In the genomic region with DNA sequence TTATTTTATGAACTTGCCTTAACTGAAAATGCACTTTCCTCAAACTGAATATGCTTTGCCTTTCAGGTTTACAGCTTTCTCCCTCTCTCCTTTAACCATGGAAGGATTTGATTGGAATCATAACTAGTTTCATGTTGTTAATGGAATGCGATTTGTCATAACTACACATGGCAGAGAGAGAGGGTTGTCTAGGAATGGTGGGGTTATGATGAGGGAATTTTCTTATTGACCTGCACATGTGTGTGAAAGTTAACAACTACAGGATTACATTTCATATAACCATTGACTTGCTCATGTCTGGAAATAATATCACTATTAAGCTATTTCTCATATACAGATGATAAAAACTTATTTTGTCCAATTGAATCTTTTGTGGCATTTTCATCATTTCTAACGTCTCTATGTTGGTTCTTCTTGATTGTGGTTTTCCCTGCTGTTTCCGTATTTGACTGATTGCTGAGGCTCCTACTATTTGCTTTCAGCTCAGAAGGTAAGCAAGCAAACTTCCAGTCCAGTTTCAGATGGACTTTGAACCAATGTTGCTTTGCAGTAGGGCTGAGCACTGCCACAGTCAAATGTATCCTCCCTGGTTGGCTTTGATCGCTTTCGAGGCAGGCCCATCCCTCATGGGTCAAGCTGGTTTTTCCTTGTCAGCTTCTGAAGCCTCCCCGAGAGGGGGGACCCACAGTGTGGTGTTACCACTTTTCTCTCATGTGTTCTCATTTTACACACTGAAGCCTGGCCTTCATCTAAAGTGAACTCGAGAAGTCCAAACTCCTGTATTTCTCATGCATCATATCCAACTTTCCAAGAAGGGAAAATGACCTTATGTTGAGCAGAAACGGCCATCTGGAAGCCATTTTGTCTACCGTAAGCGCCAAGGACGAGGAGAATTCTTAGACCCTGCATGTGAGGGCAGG, we compare ENCODE assay signal across 29 cellular contexts. TPM values are rescaled to one million over a fixed set of nuclear protein-coding genes. Genes with fewer than 3 reads are reported as not detected.
DNase-seq lines count a peak whose midpoint lies in the region; ATAC-seq, FAIRE-seq and TF ChIP-seq lines count a peak whose summit lies in the region.
"Had no signal": no experiment of that assay in that cellular context is flagged by ENCODE, and none has a peak within 500 bp of the region (broad histone marks: within the 10 kb centered on the region; RNA-seq: fewer than 3 reads in every experiment).

No MANE protein-coding gene starts in this region.

- peak; percentile 81 to 97 for TF ChIP-seq EP300 in HepG2 (IDR thresholded peaks at IDR 0.05; ENCODE audit: low read depth in 2 of 2, low read length in 2 of 2)
- peak; percentile 96 for TF ChIP-seq EP300 in HepG2 (CRISPR knock-in tag; IDR thresholded peaks at IDR 0.05; ENCODE audit: borderline replicate concordance)
- no peak for TF ChIP-seq EP300 in stomach (IDR thresholded peaks at IDR 0.05)

- no peaks in the 10 kb centered on the region for H3K27me3 Mint-ChIP-seq in WTC11 (ENCODE audit: low read depth)

- TF ChIP-seq RAD21 in HepG2 (CRISPR knock-in tag; IDR thresholded peaks at IDR 0.05): peak; percentile 75

- H3K27ac ChIP-seq in HepG2 (ENCODE audit: extremely low read length, insufficient read depth, low read length) (peak overlapping the region; percentile 83), stomach (peak overlapping the region; percentile 27 to 74 (median 56))
- H3K27ac ChIP-seq: breast epithelium, KMS-11, SJCRH30 had no signal

- H3K9me3 ChIP-seq in HepG2 (ENCODE audit: low read length) (no peaks in the 10 kb centered on the region), stomach (no peaks in the 10 kb centered on the region)
- H3K9me3 ChIP-seq: breast epithelium, SJCRH30 had no signal

- in situ Hi-C loops in HepG2 (cut with HindIII; ENCODE audit: extremely low pct_ligation_motif_present, low pct_unique_long_range_greater_than_20kb): loop anchor here (10.0 kb wide), 1 partner anchor 206 kb away; no protein-coding TSS in a partner anchor

- 26% methylated on average over 11 of the region's 11 CpGs for WGBS in HepG2 (ENCODE audit: low lambda C conversion rate)
- WGBS in stomach, 5 donors: 41 to 72% (median 56%) methylated on average over 11 of the region's 11 CpGs

- ATAC-seq in WTC11 (no peak), HepG2 (peak; percentile 99)

- no peaks in the 10 kb centered on the region for H3K36me3 ChIP-seq in HepG2 (replicated peaks in 1 of 2; ENCODE audit: control insufficient read depth in 1 of 2, insufficient read depth in 2 of 2, low read length in 2 of 2)
- no peaks in the 10 kb centered on the region for H3K36me3 ChIP-seq in stomach
- H3K36me3 ChIP-seq: breast epithelium, SJCRH30 had no signal

- no TSS peak for BruUV-seq in HepG2 (replicated peaks; lab: Mats Ljungman, UMichigan)

- no peak overlapping the region for H3K27ac Mint-ChIP-seq in WTC11
- H3K27ac Mint-ChIP-seq: activated T-cell treated with anti-CD3 and anti-CD28 coated beads, Interleukin-2, amount 50 U/mL, for 24 hours; CD14-positive monocyte; naive B cell had no signal

- H3K9me3 Mint-ChIP-seq in WTC11: no peaks in the 10 kb centered on the region
- H3K9me3 Mint-ChIP-seq: activated T-cell treated with anti-CD3 and anti-CD28 coated beads, Interleukin-2, amount 50 U/mL, for 24 hours; CD14-positive monocyte; naive B cell had no signal

- peaks cover 84% of the 10 kb centered on the region for H3K4me1 ChIP-seq in HepG2 (ENCODE audit: insufficient read depth, low read length)
- peaks cover 17 to 56% (median 26%) of the 10 kb centered on the region in 4 donors for H3K4me1 ChIP-seq in stomach
- H3K4me1 ChIP-seq: breast epithelium had no signal

- TF ChIP-seq POLR2A in HepG2 (IDR thresholded peaks at IDR 0.05; ENCODE audit: insufficient read depth in 1 of 2, low read depth in 2 of 2, low read length in 2 of 2) (peak; percentile 60 to 65), stomach (IDR thresholded peaks at IDR 0.05) (no peak)

- H3K4me3 Mint-ChIP-seq in WTC11: no peak overlapping the region
- H3K4me3 Mint-ChIP-seq: activated T-cell treated with anti-CD3 and anti-CD28 coated beads, Interleukin-2, amount 50 U/mL, for 24 hours; CD14-positive monocyte; naive B cell had no signal

- TF ChIP-seq CTCF in WTC11 (IDR thresholded peaks at IDR 0.05) (no peak), HepG2 (CRISPR knock-in tag; IDR thresholded peaks at IDR 0.05) (no peak; the same call in 1 of the 2 replicates), stomach (IDR thresholded peaks at IDR 0.05) (no peak)

- CTCF ChIA-PET in WTC11 (lab: Charles Lee) (interaction anchor here (0.6 kb wide), 1 partner anchor 116 kb away, joined by 3 read pairs; no protein-coding TSS in a partner anchor), HepG2 (lab: Yijun Ruan, JAX; ENCODE audit: low intra/inter-chr PET ratio, low total read pairs) (interaction anchor here (1.1 kb wide), 1 partner anchor 22 kb away, joined by 4 read pairs; no protein-coding TSS in a partner anchor)

- peaks cover 5% of the 10 kb centered on the region; the same call in 1 of the 2 replicates for H3K36me3 Mint-ChIP-seq in WTC11
- H3K36me3 Mint-ChIP-seq: CD14-positive monocyte, naive B cell had no signal

- H3K4me1 Mint-ChIP-seq in WTC11: peaks cover 28% of the 10 kb centered on the region
- H3K4me1 Mint-ChIP-seq: CD14-positive monocyte, naive B cell had no signal

- H4K20me1 ChIP-seq in HepG2 (ENCODE audit: insufficient read depth, low read length): no peaks in the 10 kb centered on the region

- H2AFZ ChIP-seq in HepG2 (ENCODE audit: low read length): no peak overlapping the region

- H3K9ac ChIP-seq in HepG2 (ENCODE audit: insufficient read depth, low read depth, low read length): peak overlapping the region; percentile 33
- H3K9ac ChIP-seq: KMS-11 had no signal

- H3K27me3 ChIP-seq in HepG2 (ENCODE audit: control insufficient read depth in 1 of 2, insufficient read depth in 2 of 2, low read length in 2 of 2) (no peaks in the 10 kb centered on the region), stomach (no peaks in the 10 kb centered on the region)
- H3K27me3 ChIP-seq: breast epithelium, SJCRH30 had no signal

- peak; percentile 97 for FAIRE-seq in HepG2 (lab: Jason Lieb, UNC)
- FAIRE-seq: GM19239, kidney had no signal

- H3K79me2 ChIP-seq in HepG2 (ENCODE audit: insufficient read depth, low read length): no peaks in the 10 kb centered on the region

- peak overlapping the region; percentile 57 for H3K4me2 ChIP-seq in HepG2 (ENCODE audit: low read depth, low read length)
- H3K4me2 ChIP-seq: KMS-11, smooth muscle cell had no signal

- intact Hi-C loops in HepG2 (cut with micrococcal nuclease; ENCODE audit: unreplicated experiment) (loop anchor here (1.0 to 10.0 kb wide), 5 partner anchors 8 to 856 kb away; a partner anchor contains a TSS), stomach (cut with DNase I; ENCODE audit: low total_unique reads) (no loop called here), cardiac septum (cut with DNase I) (no loop called here)

- DNase-seq in ELR (ENCODE audit: low read depth) (peak; percentile 14), WTC11 (ENCODE audit: low spot score) (no peak), HepG2 (ENCODE audit: low spot score) (peak; percentile 99), stomach (peak; percentile 57), dermis blood vessel endothelial cell (no peak), cardiac septum (ENCODE audit: low spot score) (no peak), A172 (ENCODE audit: low spot score) (no peak)
- DNase-seq: activated CD4-positive, alpha-beta T cell treated with anti-CD3 and anti-CD28 coated beads for 48 hours; activated gamma-delta T cell treated with Interleukin-2 at 50 U/mL for 16 hours; activated T-cell treated with anti-CD3 and anti-CD28 coated beads, Interleukin-2, amount 50 U/mL, for 24 hours; cortex of kidney; HCEC 1CT; kidney; MV-4-11; naive B cell; NCI-H1694; NCI-H2171; NCI-H510A treated with DMSO at 0.1 percent for 48 hours; NK-92 treated with Interleukin-12 subunit alpha and Interleukin-12 subunit beta, amount 100 ng/mL, for 24 hours; SJCRH30; stimulated activated CD4-positive, alpha-beta T cell treated with anti-CD3 and anti-CD28 coated beads, Interleukin-2, amount 100 ng/mL, for 24 hours; substantia nigra had no signal

- H3K4me3 ChIP-seq in HepG2 (replicated peaks in 1 of 3; ENCODE audit: insufficient read depth in 1 of 3, low read depth in 2 of 3, low read length in 3 of 3): peak overlapping the region in 1 of 3 experiments; percentile 13; a peak in 1 of 6 replicates
- no peak overlapping the region for H3K4me3 ChIP-seq in stomach
- H3K4me3 ChIP-seq: breast epithelium, SJCRH30, smooth muscle cell had no signal

- POLR2A ChIA-PET in WTC11 (lab: Charles Lee) (interaction anchor here (0.6 kb wide), 1 partner anchor 1359 kb away, joined by 3 read pairs; no protein-coding TSS in a partner anchor), HepG2 (lab: Yijun Ruan, JAX) (interaction anchor here (0.8 to 3.9 kb wide), 15 partner anchors 10 to 126 kb away, joined by 3 to 103 read pairs (median 7); a partner anchor contains a TSS)

RNA-seq across cellular contexts. Expression of a gene that starts 7.6 kb away (rescaled TPM):
- total RNA-seq in WTC11 (2021) (67.8 to 75.9 TPM (median 74.7 TPM) in 3 replicates), HepG2 (2016; rRNA removed; fragmentation: Illumina TruSeq; extraction: Trizol) (29.6 and 34.7 TPM in 2 replicates), stomach (100 to 1,000 TPM in 3 of 5 donors, 10 to 100 TPM in 2; 89.3 to 317 (median 130) TPM), dermis blood vessel endothelial cell (773 and 867 TPM in 2 replicates), cardiac septum (76.5 TPM)
- total RNA-seq in HepG2 (2016; cell fraction: cytosol; rRNA removed; fragmentation: Illumina TruSeq; extraction: Trizol; ENCODE audit: low read depth): 7.2 and 7.8 TPM in 2 replicates
- total RNA-seq in HepG2 (2016; cell fraction: insoluble cytoplasmic fraction; rRNA removed; fragmentation: Illumina TruSeq; extraction: Trizol): 27.0 and 36.5 TPM in 2 replicates
- 29.3 and 34.9 TPM in 2 replicates for total RNA-seq in HepG2 (2016; cell fraction: membrane; rRNA removed; fragmentation: Illumina TruSeq; extraction: Trizol)
- total RNA-seq in HepG2 (2016; cell fraction: nucleus; rRNA removed; fragmentation: Illumina TruSeq; extraction: Trizol): 91.2 and 104 TPM in 2 replicates
- polyA plus RNA-seq in HepG2 (2011; rRNA removed) (316 and 375 TPM in 2 replicates), stomach (10 to 100 TPM; 38.5 to 45.4 (median 40.3) TPM)
- 191 and 283 TPM in 2 replicates for polyA plus RNA-seq in HepG2 (2011; cell fraction: cytosol; rRNA removed)
- polyA plus RNA-seq in HepG2 (2011; cell fraction: nucleus; rRNA removed): 458 and 601 TPM in 2 replicates
- 765 and 789 TPM in 2 replicates for polyA plus RNA-seq in HepG2 (2012)
- 7.8 and 8.0 TPM in 2 replicates for polyA plus RNA-seq in HepG2 (2016; cell fraction: cytosol; fragmentation: Illumina TruSeq; extraction: Trizol; ENCODE audit: low read depth)
- polyA plus RNA-seq in HepG2 (2016; cell fraction: insoluble cytoplasmic fraction; fragmentation: Illumina TruSeq; extraction: Trizol; ENCODE audit: low read depth): 36.0 and 46.4 TPM in 2 replicates
- polyA plus RNA-seq in HepG2 (2016; cell fraction: membrane; fragmentation: Illumina TruSeq; extraction: Trizol; ENCODE audit: low read depth): 18.5 and 20.3 TPM in 2 replicates
- polyA plus RNA-seq in HepG2 (2016; cell fraction: nucleus; fragmentation: Illumina TruSeq; extraction: Trizol; ENCODE audit: insufficient read depth, low read depth): 252 and 258 TPM in 2 replicates
- 0.21 and 276 TPM in 2 replicates for polyA minus RNA-seq in HepG2 (2011; rRNA and poly(A)+ RNA removed; ENCODE audit: low replicate concordance)
- polyA minus RNA-seq in HepG2 (2011; cell fraction: cytosol; rRNA and poly(A)+ RNA removed): 404 and 475 TPM in 2 replicates
- polyA minus RNA-seq in HepG2 (2011; cell fraction: nucleus; rRNA and poly(A)+ RNA removed): 171 and 228 TPM in 2 replicates
- total RNA-seq in A172 (2014; rRNA removed; shearing (Covaris generic)): 42.1 and 42.6 TPM in 2 replicates
- total RNA-seq: activated CD8-positive, alpha-beta memory T cell treated with anti-CD3 and anti-CD28 coated beads for 36 hours; T-helper 1 cell treated with Interleukin-12 subunit alpha and Interleukin-12 subunit beta and Interleukin-4 antibody, amounts not matched to agents 30 ng/mL and 1 ng/mL, for 36 hours had no signal
- polyA plus RNA-seq: CD14-positive monocyte had no signal

Comparison
In these comparisons a context has a peak if more than half of its experiments do, and no peak if none do; other contexts are left out.
1. DNase-seq: peak in ELR (single experiment), HepG2 (single experiment) and stomach (single experiment); none in WTC11 (single experiment), dermis blood vessel endothelial cell (single experiment), cardiac septum (single experiment) and A172 (single experiment).
2. POLR2A ChIP-seq: peak in HepG2 (2 of 2); none in stomach (0 of 4).